ENCODE assay signal across 8 cellular contexts in genomic region chr2:135820003-135820618, GRCh38. TPM values are rescaled to one million over a fixed set of nuclear protein-coding genes. Genes with fewer than 3 reads are reported as not detected.
DNase-seq lines count a peak whose midpoint lies in the region; ATAC-seq and TF ChIP-seq lines count a peak whose summit lies in the region.

No MANE protein-coding gene starts in this region.

- POLR2A ChIA-PET in A673 (lab: Charles Lee; ENCODE audit: low non-redundant PET) = no interaction called here

- intact Hi-C loops in A673 (cut with micrococcal nuclease; ENCODE audit: unreplicated experiment) = no loop called here

- peak; percentile 2 for DNase-seq in NK-92 (lab: John Stamatoyannopoulos, UW; ENCODE audit: unreplicated experiment)
- peak; percentile 86 for DNase-seq in activated naive CD4-positive, alpha-beta T cell treated with anti-CD3 and anti-CD28 coated beads, Interleukin-2, amount 10 ng/mL, durations not matched to agents 7 days and 5 days
- DNase-seq in stimulated activated CD8-positive, alpha-beta memory T cell treated with anti-CD3 and anti-CD28 coated beads, Interleukin-12 subunit alpha, Interleukin-12 subunit beta, amount 100 ng/mL, for 4 hours (ENCODE audit: low read depth) = peak; percentile 68
- DNase-seq in A673 (ENCODE audit: low spot score) = no peak
- no peak for DNase-seq in NCI-H1092 (lab: John Stamatoyannopoulos, UW)
- no peak for DNase-seq in erythroblast (lab: John Stamatoyannopoulos, UW)

- no peak overlapping the region for H3K4me3 ChIP-seq in A673 (ENCODE audit: low read depth, low read length, poor library complexity, severe bottlenecking)

- H3K27ac Mint-ChIP-seq in activated naive CD4-positive, alpha-beta T cell treated with anti-CD3 and anti-CD28 coated beads, Interleukin-2, amount 10 ng/mL, durations not matched to agents 7 days and 5 days = peak overlapping the region; percentile 79

- no peaks in the 10 kb centered on the region for H3K36me3 ChIP-seq in A673 (ENCODE audit: insufficient read depth, low read length, poor library complexity, severe bottlenecking)

- no TSS peak for BruUV-seq in A673 (replicated peaks; lab: Mats Ljungman, UMichigan)

- peaks cover 32% of the 10 kb centered on the region for H3K4me1 Mint-ChIP-seq in activated naive CD4-positive, alpha-beta T cell treated with anti-CD3 and anti-CD28 coated beads, Interleukin-2, amount 10 ng/mL, durations not matched to agents 7 days and 5 days

- CTCF ChIA-PET in activated naive CD4-positive, alpha-beta T cell treated with anti-CD3 and anti-CD28 coated beads, Interleukin-2, amount 10 ng/mL, durations not matched to agents 7 days and 5 days (lab: Charles Lee) = interaction anchor here (0.6 to 1.3 kb wide), 7 partner anchors 12 to 565 kb away, joined by 3 to 7 read pairs (median 4); partner anchors contain the start of gene MCM6
- CTCF ChIA-PET in A673 (lab: Charles Lee) = no interaction called here

- peak; percentile 90 for ATAC-seq in GM18498 (IDR thresholded peaks at IDR 0.05; ENCODE audit: unreplicated experiment)
- ATAC-seq in HG02798 (IDR thresholded peaks at IDR 0.05; ENCODE audit: poor library complexity, unreplicated experiment) = peak; percentile 79

- no peak for TF ChIP-seq CTCF in A673 (conservative IDR thresholded peaks at IDR 0.05; ENCODE audit: low read depth, low read length)

- no peaks in the 10 kb centered on the region for H3K9me3 ChIP-seq in A673 (ENCODE audit: low read depth, low read length, poor library complexity, severe bottlenecking)

- H3K4me3 Mint-ChIP-seq in activated naive CD4-positive, alpha-beta T cell treated with anti-CD3 and anti-CD28 coated beads, Interleukin-2, amount 10 ng/mL, durations not matched to agents 7 days and 5 days = peak overlapping the region; percentile 34

- peaks cover 15% of the 10 kb centered on the region for H3K9me3 Mint-ChIP-seq in activated naive CD4-positive, alpha-beta T cell treated with anti-CD3 and anti-CD28 coated beads, Interleukin-2, amount 10 ng/mL, durations not matched to agents 7 days and 5 days

- H3K4me1 ChIP-seq in A673 (ENCODE audit: insufficient read depth, low read length, poor library complexity, severe bottlenecking) = no peaks in the 10 kb centered on the region

- H3K27ac ChIP-seq in A673 (ENCODE audit: low read depth, low read length, poor library complexity, severe bottlenecking) = no peak overlapping the region

- no peaks in the 10 kb centered on the region for H3K27me3 ChIP-seq in A673 (replicated peaks; ENCODE audit: insufficient read depth, low read depth, low read length, poor library complexity)

- peaks cover 11% of the 10 kb centered on the region for H3K36me3 Mint-ChIP-seq in activated naive CD4-positive, alpha-beta T cell treated with anti-CD3 and anti-CD28 coated beads, Interleukin-2, amount 10 ng/mL, durations not matched to agents 7 days and 5 days

- peaks cover 3% of the 10 kb centered on the region for H3K27me3 Mint-ChIP-seq in activated naive CD4-positive, alpha-beta T cell treated with anti-CD3 and anti-CD28 coated beads, Interleukin-2, amount 10 ng/mL, durations not matched to agents 7 days and 5 days

- no peak for TF ChIP-seq POLR2A in erythroblast (IDR thresholded peaks at IDR 0.05; ENCODE audit: low read length)

RNA-seq across cellular contexts. Expression of gene LCT, which starts 16.9 kb away (rescaled TPM):
- total RNA-seq in A673 (2021) = 0.37 and 0.39 TPM in 2 replicates

RNA-seq across cellular contexts. Expression of gene MCM6, which starts 56.1 kb away (rescaled TPM):
- total RNA-seq in A673 (2021) = 101 and 111 TPM in 2 replicates

Comparison
In these comparisons a context has a peak if more than half of its experiments do, and no peak if none do; other contexts are left out.
1. DNase-seq: peak in NK-92 (single experiment), activated naive CD4-positive, alpha-beta T cell treated with anti-CD3 and anti-CD28 coated beads, Interleukin-2, amount 10 ng/mL, durations not matched to agents 7 days and 5 days (single experiment) and stimulated activated CD8-positive, alpha-beta memory T cell treated with anti-CD3 and anti-CD28 coated beads, Interleukin-12 subunit alpha, Interleukin-12 subunit beta, amount 100 ng/mL, for 4 hours (single experiment); none in A673 (single experiment), NCI-H1092 (single experiment) and erythroblast (0 of 2).